14 cellular contexts compared by ENCODE assay signal in genomic region chr2:239283961-239284801, GRCh38.
DNase-seq lines count a peak whose midpoint lies in the region; ATAC-seq, FAIRE-seq and TF ChIP-seq lines count a peak whose summit lies in the region.
"Had no signal": no experiment of that assay in that cellular context is flagged by ENCODE, and none has a peak within 500 bp of the region (broad histone marks: within the 10 kb centered on the region; RNA-seq: fewer than 3 reads in every experiment).

No MANE protein-coding gene starts in this region.

- H3K4me3 ChIP-seq in A549 (no peak overlapping the region), Caco-2 (ENCODE audit: low read depth, low read length) (no peak overlapping the region), dorsolateral prefrontal cortex (peak overlapping the region in 1 of 59 donors; percentile 30)
- H3K4me3 ChIP-seq: cardiac muscle cell, MG63 had no signal

- H3K4me1 ChIP-seq in A549 (peaks cover 48% of the 10 kb centered on the region), Caco-2 (peaks cover 4% of the 10 kb centered on the region; the same call in 1 of the 2 replicates), foreskin keratinocyte (no peaks in the 10 kb centered on the region)

- H3K27me3 ChIP-seq in Caco-2 (replicated peaks; ENCODE audit: control insufficient read depth, insufficient read depth, low read length) = no peaks in the 10 kb centered on the region
- no peaks in the 10 kb centered on the region for H3K27me3 ChIP-seq in dorsolateral prefrontal cortex
- no peaks in the 10 kb centered on the region for H3K27me3 ChIP-seq in foreskin keratinocyte
- H3K27me3 ChIP-seq: cardiac muscle cell, MG63 had no signal

- H3K27ac ChIP-seq in A549 (peak overlapping the region in 1 of 2 experiments; percentile 99; a peak in 3 of 6 replicates), dorsolateral prefrontal cortex (peak overlapping the region in 4 of 59 donors; percentile 4 to 39 (median 28)), foreskin keratinocyte (no peak overlapping the region)
- H3K27ac ChIP-seq: cardiac muscle cell had no signal

- TF ChIP-seq CTCF in A549 (IDR thresholded peaks at IDR 0.05) (no peak), Caco-2 (IDR thresholded peaks at IDR 0.05; ENCODE audit: insufficient read depth in 1 of 2, low read depth in 1 of 2, low read length in 1 of 2, severe bottlenecking in 1 of 2, unreplicated experiment in 1 of 2) (no peak), dorsolateral prefrontal cortex (IDR thresholded peaks at IDR 0.05 in 54 of 56, conservative IDR thresholded peaks at IDR 0.05 in 2 of 56; ENCODE audit: low read depth in 1 of 56, partially characterized antibody in 56 of 56) (peak in 39 of 56 donors; percentile 10 to 55 (median 32)), HFFc6 (IDR thresholded peaks at IDR 0.05) (no peak), foreskin keratinocyte (conservative IDR thresholded peaks at IDR 0.05) (no peak)

- no TSS peak for BruUV-seq in Caco-2 (replicated peaks; lab: Mats Ljungman, UMichigan)

- no peaks in the 10 kb centered on the region for H3K9me3 Mint-ChIP-seq in Caco-2 (ENCODE audit: unreplicated experiment)
- no peaks in the 10 kb centered on the region for H3K9me3 Mint-ChIP-seq in natural killer cell treated with Interleukin-12 subunit alpha and Interleukin-12 subunit beta and Interleukin-15 and Interleukin-18, amount 100 ng/mL, for 72 hours
- H3K9me3 Mint-ChIP-seq in HFFc6 = no peaks in the 10 kb centered on the region
- H3K9me3 Mint-ChIP-seq: activated T-cell treated with anti-CD3 and anti-CD28 coated beads, Interleukin-2, amount 50 U/mL, for 24 hours; neural crest cell had no signal

- no peak overlapping the region for H3K4me3 Mint-ChIP-seq in Caco-2 (ENCODE audit: unreplicated experiment)
- H3K4me3 Mint-ChIP-seq in natural killer cell treated with Interleukin-12 subunit alpha and Interleukin-12 subunit beta and Interleukin-15 and Interleukin-18, amount 100 ng/mL, for 72 hours = peak overlapping the region; percentile 18
- H3K4me3 Mint-ChIP-seq in HFFc6 = no peak overlapping the region

- H3K27ac Mint-ChIP-seq in Caco-2 (ENCODE audit: unreplicated experiment) = peak overlapping the region; percentile 42
- no peak overlapping the region for H3K27ac Mint-ChIP-seq in natural killer cell treated with Interleukin-12 subunit alpha and Interleukin-12 subunit beta and Interleukin-15 and Interleukin-18, amount 100 ng/mL, for 72 hours
- H3K27ac Mint-ChIP-seq in HFFc6 = no peak overlapping the region

- DNase-seq in A549 (ENCODE audit: low read depth in 1 of 2, low spot score in 1 of 2) = no peak
- DNase-seq in Caco-2 = no peak
- peak in 8 of 10 donors; percentile 5 to 56 (median 35) for DNase-seq in dorsolateral prefrontal cortex
- no peak for DNase-seq in natural killer cell treated with Interleukin-12 subunit alpha and Interleukin-12 subunit beta and Interleukin-15 and Interleukin-18, amount 100 ng/mL, for 72 hours (ENCODE audit: low spot score)
- DNase-seq in dedifferentiated amniotic fluid mesenchymal stem cell (ENCODE audit: extremely low spot score) = no peak
- DNase-seq in HFFc6 = no peak
- DNase-seq in KG1 (lab: John Stamatoyannopoulos, UW) = no peak
- no peak for DNase-seq in foreskin keratinocyte
- DNase-seq: activated T-cell treated with anti-CD3 and anti-CD28 coated beads, Interleukin-2, amount 50 U/mL, for 24 hours; C1 segment of cervical spinal cord; MG63 had no signal

- 0 out of 3 replicates have a peak overlapping the region, but pooled peaks have one; percentile 14 for H3K4me2 ChIP-seq in A549

- H3K9me3 ChIP-seq in A549 (no peaks in the 10 kb centered on the region), Caco-2 (no peaks in the 10 kb centered on the region)
- H3K9me3 ChIP-seq: MG63 had no signal

- no peak for TF ChIP-seq RAD21 in A549 (conservative IDR thresholded peaks at IDR 0.05 in 1 of 2, IDR thresholded peaks at IDR 0.05 in 1 of 2)

- WGBS in A549 (ENCODE audit: missing lambda C conversion rate) = 92% methylated on average over 7 of the region's 31 CpGs

- intact Hi-C loops in Caco-2 (cut with micrococcal nuclease; ENCODE audit: unreplicated experiment) (no loop called here), dorsolateral prefrontal cortex (cut with DNase I) (no loop called here)

- POLR2A ChIA-PET in A549 (lab: Yijun Ruan, JAX) = no interaction called here
- POLR2A ChIA-PET in Caco-2 (lab: Charles Lee) = no interaction called here

- ATAC-seq in A549 (no peak), foreskin keratinocyte (no peak)
- no peak for ATAC-seq in natural killer cell treated with Interleukin-12 subunit alpha and Interleukin-12 subunit beta and Interleukin-15 and Interleukin-18, amount 100 ng/mL, for 72 hours

- H3K4me1 Mint-ChIP-seq in Caco-2 (ENCODE audit: low read depth, unreplicated experiment) = no peaks in the 10 kb centered on the region
- H3K4me1 Mint-ChIP-seq in natural killer cell treated with Interleukin-12 subunit alpha and Interleukin-12 subunit beta and Interleukin-15 and Interleukin-18, amount 100 ng/mL, for 72 hours (ENCODE audit: low read depth in 2 of 2) = peaks cover 37 to 45% of the 10 kb centered on the region in 2 donors
- H3K4me1 Mint-ChIP-seq in HFFc6 (ENCODE audit: low read depth) = peaks cover 21% of the 10 kb centered on the region; the same call in 1 of the 2 replicates

- FAIRE-seq in A549 (lab: Jason Lieb, UNC) = no peak
- FAIRE-seq: islet of Langerhans had no signal

- TF ChIP-seq EP300 in A549 (IDR thresholded peaks at IDR 0.05) = no peak

- TF ChIP-seq POLR2A in A549 (IDR thresholded peaks at IDR 0.05; ENCODE audit: low read length) = no peak

- H3K27me3 Mint-ChIP-seq in Caco-2 (ENCODE audit: insufficient read depth, unreplicated experiment) = no peaks in the 10 kb centered on the region
- peaks cover 5% of the 10 kb centered on the region in 2 donors for H3K27me3 Mint-ChIP-seq in natural killer cell treated with Interleukin-12 subunit alpha and Interleukin-12 subunit beta and Interleukin-15 and Interleukin-18, amount 100 ng/mL, for 72 hours
- H3K27me3 Mint-ChIP-seq in HFFc6 (ENCODE audit: insufficient read depth) = no peaks in the 10 kb centered on the region

- CTCF ChIA-PET in A549 (lab: Yijun Ruan, JAX) = interaction anchor here (0.7 to 1.6 kb wide), 4 partner anchors 11 to 708 kb away, joined by 3 to 4 read pairs (median 3); no protein-coding TSS in a partner anchor
- CTCF ChIA-PET in Caco-2 (lab: Charles Lee) = no interaction called here

- no peaks in the 10 kb centered on the region for H3K36me3 ChIP-seq in Caco-2 (ENCODE audit: control insufficient read depth, insufficient read depth, low read length)
- H3K36me3 ChIP-seq: cardiac muscle cell, MG63 had no signal

- H3K36me3 Mint-ChIP-seq in Caco-2 (ENCODE audit: insufficient read depth, unreplicated experiment) (no peaks in the 10 kb centered on the region), HFFc6 (ENCODE audit: low read depth) (no peaks in the 10 kb centered on the region)
- H3K36me3 Mint-ChIP-seq in natural killer cell treated with Interleukin-12 subunit alpha and Interleukin-12 subunit beta and Interleukin-15 and Interleukin-18, amount 100 ng/mL, for 72 hours = no peaks in the 10 kb centered on the region

TF ChIP-seq in A549, 52 proteins besides CTCF, POLR2A, EP300 and RAD21:
- TF ChIP-seq ZC3H11A (IDR thresholded peaks at IDR 0.05) = no peak
- no peak for TF ChIP-seq BCL3 (IDR thresholded peaks at IDR 0.05)
- TF ChIP-seq TP53 (CRISPR knock-in tag; IDR thresholded peaks at IDR 0.05) = no peak
- no peak for TF ChIP-seq SREBF2 (IDR thresholded peaks at IDR 0.05)
- TF ChIP-seq BHLHE40 (IDR thresholded peaks at IDR 0.05; ENCODE audit: low read depth, low read length) = no peak
- no peak for TF ChIP-seq HES2 (IDR thresholded peaks at IDR 0.05)
- no peak for TF ChIP-seq RNF2 (IDR thresholded peaks at IDR 0.05; ENCODE audit: borderline replicate concordance, low read depth)
- TF ChIP-seq MAZ (IDR thresholded peaks at IDR 0.05; ENCODE audit: borderline replicate concordance, low read depth, low read length) = no peak
- TF ChIP-seq CBX8 (IDR thresholded peaks at IDR 0.05) = no peak
- no peak for TF ChIP-seq CEBPB (IDR thresholded peaks at IDR 0.05)
- TF ChIP-seq ZFP36 (IDR thresholded peaks at IDR 0.05; ENCODE audit: borderline replicate concordance, partially characterized antibody) = no peak
- TF ChIP-seq ZNF302 (CRISPR knock-in tag; IDR thresholded peaks at IDR 0.05) = no peak
- no peak for TF ChIP-seq HDAC2 (IDR thresholded peaks at IDR 0.05)
- no peak for TF ChIP-seq HOXB13 (CRISPR knock-in tag; IDR thresholded peaks at IDR 0.05; ENCODE audit: low read depth)
- no peak for TF ChIP-seq EHF (CRISPR knock-in tag; IDR thresholded peaks at IDR 0.05)
- TF ChIP-seq PHF8 (IDR thresholded peaks at IDR 0.05; ENCODE audit: borderline replicate concordance, low read depth) = no peak

Comparison
In these comparisons a context has a peak if more than half of its experiments do, and no peak if none do; other contexts are left out.
1. DNase-seq: peak in dorsolateral prefrontal cortex (8 of 10); none in A549 (0 of 2), Caco-2 (0 of 2), natural killer cell treated with Interleukin-12 subunit alpha and Interleukin-12 subunit beta and Interleukin-15 and Interleukin-18, amount 100 ng/mL, for 72 hours (single experiment), dedifferentiated amniotic fluid mesenchymal stem cell (single experiment), HFFc6 (single experiment), KG1 (single experiment) and foreskin keratinocyte (0 of 2).
2. CTCF ChIP-seq: peak in dorsolateral prefrontal cortex (39 of 56); none in A549 (single experiment), Caco-2 (0 of 2), HFFc6 (single experiment) and foreskin keratinocyte (single experiment).